ENCODE assay signal across 14 cellular contexts in the genomic region with DNA sequence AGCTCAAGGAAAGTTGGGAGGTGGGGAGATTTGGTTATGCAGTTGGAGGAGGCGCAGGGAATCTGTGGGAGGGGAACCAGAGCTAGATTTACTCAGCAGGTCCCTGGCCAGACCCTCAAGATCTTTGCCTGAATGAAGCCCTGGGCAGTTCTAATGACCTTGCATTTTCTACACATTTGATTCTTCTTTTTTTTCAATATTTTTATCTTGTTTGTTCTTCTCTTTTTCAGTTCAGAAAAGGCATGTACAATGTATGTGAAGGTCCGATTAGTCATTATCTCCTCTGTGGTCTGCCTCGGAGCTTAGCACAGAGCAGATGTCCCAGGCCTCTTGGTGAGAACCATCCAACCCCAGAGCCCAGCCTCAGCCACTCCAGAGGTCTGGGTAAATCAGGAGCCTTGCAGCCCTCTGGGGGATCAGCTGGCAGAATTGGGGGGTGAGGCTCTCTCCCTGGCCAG. TPM values are rescaled to one million over a fixed set of nuclear protein-coding genes. Genes with fewer than 3 reads are reported as not detected.
DNase-seq lines count a peak whose midpoint lies in the region; ATAC-seq and TF ChIP-seq lines count a peak whose summit lies in the region.
"Had no signal": no experiment of that assay in that cellular context is flagged by ENCODE, and none has a peak within 500 bp of the region (broad histone marks: within the 10 kb centered on the region; RNA-seq: fewer than 3 reads in every experiment).

No MANE protein-coding gene starts in this region.

- intact Hi-C loops in right cardiac atrium (cut with DNase I) (no loop called here), esophagus squamous epithelium (cut with DNase I) (no loop called here), uterus (cut with DNase I; ENCODE audit: low total_unique reads) (no loop called here)

- no peaks in the 10 kb centered on the region for H3K27me3 Mint-ChIP-seq in neural crest cell (ENCODE audit: low read depth)
- H3K27me3 Mint-ChIP-seq in activated naive CD8-positive, alpha-beta T cell treated with anti-CD3 and anti-CD28 coated beads for 36 hours: no peaks in the 10 kb centered on the region

- TF ChIP-seq POLR2A in esophagus squamous epithelium (IDR thresholded peaks at IDR 0.05) (no peak), uterus (IDR thresholded peaks at IDR 0.05) (no peak)

- H3K4me1 Mint-ChIP-seq in neural crest cell: peaks cover 46% of the 10 kb centered on the region
- peaks cover 3% of the 10 kb centered on the region for H3K4me1 Mint-ChIP-seq in activated naive CD8-positive, alpha-beta T cell treated with anti-CD3 and anti-CD28 coated beads for 36 hours
- H3K4me1 Mint-ChIP-seq: activated naive CD4-positive, alpha-beta T cell treated with anti-CD3 and anti-CD28 coated beads, Interleukin-2, amount 10 ng/mL, durations not matched to agents 7 days and 5 days had no signal

- no peaks in the 10 kb centered on the region for H3K36me3 ChIP-seq in right atrium auricular region
- no peaks in the 10 kb centered on the region for H3K36me3 ChIP-seq in esophagus squamous epithelium
- H3K36me3 ChIP-seq in uterus: no peaks in the 10 kb centered on the region
- H3K36me3 ChIP-seq: thyroid gland had no signal

- WGBS in right cardiac atrium: 76% methylated on average over 3 of the region's 3 CpGs
- WGBS in esophagus squamous epithelium, 2 donors: 68 to 91% methylated on average over 3 of the region's 3 CpGs

- no peak for TF ChIP-seq CTCF in right atrium auricular region (IDR thresholded peaks at IDR 0.05)
- no peak for TF ChIP-seq CTCF in esophagus squamous epithelium (IDR thresholded peaks at IDR 0.05)
- TF ChIP-seq CTCF in neural crest cell (conservative IDR thresholded peaks at IDR 0.05): no peak
- no peak for TF ChIP-seq CTCF in uterus (IDR thresholded peaks at IDR 0.05)

- ATAC-seq in right cardiac atrium (no peak), HG02763 (IDR thresholded peaks at IDR 0.05; ENCODE audit: unreplicated experiment) (no peak), HG03457 (IDR thresholded peaks at IDR 0.05; ENCODE audit: unreplicated experiment) (no peak)
- ATAC-seq: A549 had no signal

- H3K4me3 ChIP-seq in right atrium auricular region (no peak overlapping the region), right cardiac atrium (ENCODE audit: low read length) (no peak overlapping the region), esophagus squamous epithelium (no peak overlapping the region), uterus (no peak overlapping the region)
- H3K4me3 ChIP-seq: A549, thyroid gland had no signal

- peak overlapping the region; percentile 87 for H3K27ac Mint-ChIP-seq in neural crest cell (ENCODE audit: unreplicated experiment)
- H3K27ac Mint-ChIP-seq in activated naive CD8-positive, alpha-beta T cell treated with anti-CD3 and anti-CD28 coated beads for 36 hours: no peak overlapping the region
- H3K27ac Mint-ChIP-seq: activated naive CD4-positive, alpha-beta T cell treated with anti-CD3 and anti-CD28 coated beads, Interleukin-2, amount 10 ng/mL, durations not matched to agents 7 days and 5 days had no signal

- peak overlapping the region; percentile 62 to 72 for H3K27ac ChIP-seq in right atrium auricular region
- no peak overlapping the region for H3K27ac ChIP-seq in right cardiac atrium (ENCODE audit: low read length)
- H3K27ac ChIP-seq in esophagus squamous epithelium: peak overlapping the region in 3 of 4 donors; percentile 72 to 86 (median 80)
- peak overlapping the region; percentile 66 to 74 for H3K27ac ChIP-seq in uterus
- H3K27ac ChIP-seq: A549 had no signal

- no peaks in the 10 kb centered on the region for H3K9me3 Mint-ChIP-seq in neural crest cell
- H3K9me3 Mint-ChIP-seq in activated naive CD8-positive, alpha-beta T cell treated with anti-CD3 and anti-CD28 coated beads for 36 hours: no peaks in the 10 kb centered on the region
- H3K9me3 Mint-ChIP-seq: activated naive CD4-positive, alpha-beta T cell treated with anti-CD3 and anti-CD28 coated beads, Interleukin-2, amount 10 ng/mL, durations not matched to agents 7 days and 5 days had no signal

- H3K4me3 Mint-ChIP-seq in neural crest cell: no peak overlapping the region
- H3K4me3 Mint-ChIP-seq in activated naive CD8-positive, alpha-beta T cell treated with anti-CD3 and anti-CD28 coated beads for 36 hours: no peak overlapping the region
- H3K4me3 Mint-ChIP-seq: activated naive CD4-positive, alpha-beta T cell treated with anti-CD3 and anti-CD28 coated beads, Interleukin-2, amount 10 ng/mL, durations not matched to agents 7 days and 5 days had no signal

- H3K4me1 ChIP-seq in right atrium auricular region (peaks cover 0 to 18% of the 10 kb centered on the region in 2 donors), right cardiac atrium (ENCODE audit: control insufficient read depth, insufficient read depth, low read length) (peaks cover 4% of the 10 kb centered on the region), esophagus squamous epithelium (peaks cover 0 to 26% (median 0%) of the 10 kb centered on the region in 3 donors), uterus (no peaks in the 10 kb centered on the region)
- H3K4me1 ChIP-seq: A549 had no signal

- no peaks in the 10 kb centered on the region for H3K9me3 ChIP-seq in right atrium auricular region
- no peaks in the 10 kb centered on the region for H3K9me3 ChIP-seq in right cardiac atrium (ENCODE audit: control insufficient read depth, low read length)
- H3K9me3 ChIP-seq in esophagus squamous epithelium: no peaks in the 10 kb centered on the region
- H3K9me3 ChIP-seq in uterus: no peaks in the 10 kb centered on the region
- H3K9me3 ChIP-seq: A549, thyroid gland had no signal

- H3K36me3 Mint-ChIP-seq in neural crest cell (ENCODE audit: low read depth): no peaks in the 10 kb centered on the region
- H3K36me3 Mint-ChIP-seq in activated naive CD8-positive, alpha-beta T cell treated with anti-CD3 and anti-CD28 coated beads for 36 hours: no peaks in the 10 kb centered on the region
- H3K36me3 Mint-ChIP-seq: activated naive CD4-positive, alpha-beta T cell treated with anti-CD3 and anti-CD28 coated beads, Interleukin-2, amount 10 ng/mL, durations not matched to agents 7 days and 5 days had no signal

- DNase-seq in right atrium auricular region (ENCODE audit: low spot score) (no peak), right cardiac atrium (no peak), esophagus squamous epithelium (lab: John Stamatoyannopoulos, UW) (no peak), neural crest cell (ENCODE audit: low read depth, low spot score) (no peak), uterus (no peak)
- no peak for DNase-seq in activated naive CD8-positive, alpha-beta T cell treated with anti-CD3 and anti-CD28 coated beads for 36 hours
- DNase-seq: activated naive CD4-positive, alpha-beta T cell treated with anti-CD3 and anti-CD28 coated beads, Interleukin-2, amount 10 ng/mL, durations not matched to agents 7 days and 5 days; NCI-H1436 treated with DMSO at 0.1 percent for 48 hours; NCI-H526 treated with DMSO at 0.1 percent for 48 hours; T1000 had no signal

- H3K27me3 ChIP-seq in right atrium auricular region (no peaks in the 10 kb centered on the region), right cardiac atrium (ENCODE audit: control insufficient read depth, insufficient read depth) (no peaks in the 10 kb centered on the region), esophagus squamous epithelium (peaks cover 0 to 12% (median 0%) of the 10 kb centered on the region in 4 donors), uterus (no peaks in the 10 kb centered on the region)
- H3K27me3 ChIP-seq: thyroid gland had no signal

RNA-seq across cellular contexts. Expression of a gene that starts 24.2 kb away (rescaled TPM):
- total RNA-seq in right atrium auricular region (10 to 100 TPM; 15.4 to 17.7 TPM), right cardiac atrium (10 to 100 TPM; 19.4 to 28.2 (median 23.1) TPM), esophagus squamous epithelium (1 to 10 TPM in 3 of 4 donors, under 1 TPM in 1; 0.35 to 3.6 (median 1.5) TPM), neural crest cell (10.3 and 14.0 TPM in 2 replicates), uterus (10 to 100 TPM in 1 of 4 donors, 1 to 10 TPM in 2, under 1 TPM in 1; 0.77 to 12.6 (median 5.9) TPM)
- polyA plus RNA-seq in right cardiac atrium: 36.2 TPM
- 1 to 10 TPM; 3.1 TPM for total RNA-seq in activated naive CD8-positive, alpha-beta T cell treated with anti-CD3 and anti-CD28 coated beads for 36 hours
- polyA plus RNA-seq: A549 had no signal
